9 cellular contexts compared by ENCODE assay signal in the genomic region with DNA sequence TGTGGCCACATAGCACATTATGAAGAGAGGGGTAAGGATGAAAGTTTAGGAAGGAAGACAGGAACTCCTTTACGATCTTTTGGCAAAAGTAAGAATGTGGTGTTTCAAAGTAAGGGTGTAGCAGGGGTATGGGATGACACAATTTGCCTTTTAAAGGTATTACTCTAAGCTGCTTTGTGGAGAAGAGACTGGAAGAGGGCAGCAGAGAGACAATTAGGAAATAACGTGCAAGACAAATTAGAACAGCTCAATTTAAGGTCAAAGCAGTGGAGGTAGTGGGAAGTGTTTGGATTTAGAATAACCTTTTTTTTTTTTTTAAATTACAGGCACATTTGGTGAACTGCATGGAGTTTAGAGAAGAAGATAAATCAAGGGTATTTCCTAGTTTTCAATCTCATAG.
A peak's percentile ranks its signal among the peaks of the same experiment; 100 is the strongest.
DNase-seq lines count a peak whose midpoint lies in the region; ATAC-seq and TF ChIP-seq lines count a peak whose summit lies in the region.
"Had no signal": no experiment of that assay in that cellular context is flagged by ENCODE, and none has a peak within 500 bp of the region (broad histone marks: within the 10 kb centered on the region; RNA-seq: fewer than 3 reads in every experiment).

No MANE protein-coding gene starts in this region.

- H3K36me3 ChIP-seq in BJ (ENCODE audit: control insufficient read depth, insufficient read depth, low read length): no peaks in the 10 kb centered on the region
- no peaks in the 10 kb centered on the region for H3K36me3 ChIP-seq in right lobe of liver
- no peaks in the 10 kb centered on the region for H3K36me3 ChIP-seq in heart left ventricle

- H3K27me3 Mint-ChIP-seq in Calu3 (ENCODE audit: unreplicated experiment): no peaks in the 10 kb centered on the region

- no peak overlapping the region for H3K4me3 ChIP-seq in BJ (ENCODE audit: low read depth, low read length)
- no peak overlapping the region for H3K4me3 ChIP-seq in astrocyte of the spinal cord (ENCODE audit: low read depth, low read length)
- H3K4me3 ChIP-seq in right lobe of liver: no peak overlapping the region
- H3K4me3 ChIP-seq in heart left ventricle: no peak overlapping the region

- H3K9me3 ChIP-seq in right lobe of liver: no peaks in the 10 kb centered on the region
- no peaks in the 10 kb centered on the region for H3K9me3 ChIP-seq in heart left ventricle

- H3K27ac Mint-ChIP-seq in Calu3 (ENCODE audit: unreplicated experiment): no peak overlapping the region
- no peak overlapping the region for H3K27ac Mint-ChIP-seq in activated naive CD4-positive, alpha-beta T cell treated with anti-CD3 and anti-CD28 coated beads, Interleukin-2, amount 50 U/mL, for 72 hours
- H3K27ac Mint-ChIP-seq: T-helper 2 cell treated with Interferon-gamma antibody and Interleukin-4, amounts not matched to agents 5 μg/mL and 100 μg/mL, for 36 hours had no signal

- peak; percentile 18; the same call in 1 of the 2 replicates for TF ChIP-seq CTCF in BJ (IDR thresholded peaks at IDR 0.05; ENCODE audit: insufficient read depth, low read depth, low read length)
- TF ChIP-seq CTCF in astrocyte of the spinal cord (IDR thresholded peaks at IDR 0.05; ENCODE audit: low read depth, low read length): peak; percentile 32
- peak; percentile 18 to 32 (median 24) for TF ChIP-seq CTCF in right lobe of liver (IDR thresholded peaks at IDR 0.05)
- TF ChIP-seq CTCF in Calu3 (IDR thresholded peaks at IDR 0.05; ENCODE audit: unreplicated experiment): no peak
- peak in 4 of 12 donors; percentile 16 to 26 (median 22) for TF ChIP-seq CTCF in heart left ventricle (IDR thresholded peaks at IDR 0.05)

- no peaks in the 10 kb centered on the region for H3K27me3 ChIP-seq in BJ (ENCODE audit: control insufficient read depth, insufficient read depth, low read length)
- H3K27me3 ChIP-seq in right lobe of liver: no peaks in the 10 kb centered on the region
- H3K27me3 ChIP-seq in heart left ventricle: no peaks in the 10 kb centered on the region

- WGBS in right lobe of liver (ENCODE audit: insufficient coverage, low coverage, low lambda C conversion rate, missing lambda C conversion rate): 6% methylated on average over 2 of the region's 2 CpGs
- WGBS in heart left ventricle, 4 donors: 16 to 27% (median 20%) methylated on average over 2 of the region's 2 CpGs

- H3K4me1 ChIP-seq in right lobe of liver (no peaks in the 10 kb centered on the region), heart left ventricle (no peaks in the 10 kb centered on the region)

- H3K36me3 Mint-ChIP-seq in Calu3 (ENCODE audit: insufficient read depth, unreplicated experiment): no peaks in the 10 kb centered on the region
- H3K36me3 Mint-ChIP-seq in activated naive CD4-positive, alpha-beta T cell treated with anti-CD3 and anti-CD28 coated beads, Interleukin-2, amount 50 U/mL, for 72 hours: no peaks in the 10 kb centered on the region

- BruUV-seq in Calu3 (replicated peaks; lab: Mats Ljungman, UMichigan): no TSS peak

- H3K4me1 Mint-ChIP-seq in Calu3 (ENCODE audit: low read depth, unreplicated experiment): no peaks in the 10 kb centered on the region

- H3K27ac ChIP-seq in right lobe of liver (no peak overlapping the region), heart left ventricle (no peak overlapping the region)

- ATAC-seq in right lobe of liver (peak in 3 of 4 donors; percentile 53 to 63 (median 55)), GM18861 (IDR thresholded peaks at IDR 0.05; ENCODE audit: unreplicated experiment) (no peak), heart left ventricle (no peak)
- ATAC-seq in activated naive CD4-positive, alpha-beta T cell treated with anti-CD3 and anti-CD28 coated beads, Interleukin-2, amount 50 U/mL, for 72 hours: no peak

- TF ChIP-seq POLR2A in right lobe of liver (IDR thresholded peaks at IDR 0.05): no peak
- TF ChIP-seq POLR2A in heart left ventricle (IDR thresholded peaks at IDR 0.05): no peak

- peaks cover 10% of the 10 kb centered on the region for H3K9me3 Mint-ChIP-seq in Calu3 (ENCODE audit: low read depth, unreplicated experiment)
- peaks cover 24 to 25% of the 10 kb centered on the region in 2 donors for H3K9me3 Mint-ChIP-seq in activated naive CD4-positive, alpha-beta T cell treated with anti-CD3 and anti-CD28 coated beads, Interleukin-2, amount 50 U/mL, for 72 hours

- CTCF ChIA-PET in BJ (lab: Yijun Ruan, JAX) (interaction anchor here (0.7 kb wide), 1 partner anchor 81 kb away, joined by 4 read pairs; no protein-coding TSS in a partner anchor), Calu3 (lab: Charles Lee) (no interaction called here)

- DNase-seq in BJ (ENCODE audit: low read depth) (no peak), NCI-H1092 (lab: John Stamatoyannopoulos, UW) (peak; percentile 5), astrocyte of the spinal cord (ENCODE audit: low read depth, low spot score) (peak; percentile 15), right lobe of liver (no peak), Calu3 (no peak), heart left ventricle (no peak)
- DNase-seq in activated naive CD4-positive, alpha-beta T cell treated with anti-CD3 and anti-CD28 coated beads, Interleukin-2, amount 50 U/mL, for 72 hours (ENCODE audit: low spot score in 2 of 2): no peak

- in situ Hi-C loops in astrocyte of the spinal cord (cut with HindIII; ENCODE audit: low sequenced_read_pairs): no loop called here

- intact Hi-C loops in right lobe of liver (cut with DNase I) (no loop called here), Calu3 (cut with micrococcal nuclease; ENCODE audit: unreplicated experiment) (no loop called here), heart left ventricle (cut with DNase I) (no loop called here)

- no peak overlapping the region for H3K4me3 Mint-ChIP-seq in Calu3 (ENCODE audit: low read depth, unreplicated experiment)
- H3K4me3 Mint-ChIP-seq: T-helper 2 cell treated with Interferon-gamma antibody and Interleukin-4, amounts not matched to agents 5 μg/mL and 100 μg/mL, for 36 hours had no signal

- POLR2A ChIA-PET in BJ (lab: Charles Lee): no interaction called here

Comparison
In these comparisons a context has a peak if more than half of its experiments do, and no peak if none do; other contexts are left out.
1. DNase-seq: peak in NCI-H1092 (single experiment) and astrocyte of the spinal cord (single experiment); none in BJ (single experiment), right lobe of liver (0 of 3), Calu3 (single experiment), activated naive CD4-positive, alpha-beta T cell treated with anti-CD3 and anti-CD28 coated beads, Interleukin-2, amount 50 U/mL, for 72 hours (0 of 2) and heart left ventricle (0 of 5).
2. ATAC-seq: peak in right lobe of liver (3 of 4); none in GM18861 (single experiment), activated naive CD4-positive, alpha-beta T cell treated with anti-CD3 and anti-CD28 coated beads, Interleukin-2, amount 50 U/mL, for 72 hours (0 of 2) and heart left ventricle (0 of 4).